ENCODE assay signal across 1 cellular context in genomic region chr9:128201441-128202369, GRCh38.
TF ChIP-seq lines count a peak whose summit lies in the region.

No MANE protein-coding gene starts in this region.

TF ChIP-seq in endothelial cell of umbilical vein, 7 proteins besides CTCF, POLR2A, EP300 and RAD21:
- no peak for TF ChIP-seq GATA2 (IDR thresholded peaks at IDR 0.05; ENCODE audit: insufficient read depth, insufficient read length, low read depth, low read length)
